32 cellular contexts compared by ENCODE assay signal in genomic region chr5:123214193-123214592, GRCh38.
"Had no signal": no experiment of that assay in that cellular context is flagged by ENCODE, and none has a peak within 500 bp of the region (broad histone marks: within the 10 kb centered on the region; RNA-seq: fewer than 3 reads in every experiment).

No MANE protein-coding gene starts in this region.

- ATAC-seq: activated naive CD4-positive, alpha-beta T cell treated with anti-CD3 and anti-CD28 coated beads, Interleukin-2, amount 50 U/mL, for 72 hours; activated naive CD8-positive, alpha-beta T cell treated with anti-CD3 and anti-CD28 coated beads, Interleukin-2, amount 50 U/mL, for 24 hours; activated T-cell treated with anti-CD3 and anti-CD28 coated beads, Interleukin-2, amount 50 U/mL, for 4 hours; activated T-cell treated with anti-CD3 and anti-CD28 coated beads, Interleukin-2, amount 50 U/mL, for 72 hours; activated T-helper 17 cell treated with anti-CD3 and anti-CD28 coated beads, Interleukin-2, amount 50 U/mL, for 72 hours; body of pancreas had no signal

- H3K4me1 ChIP-seq: adrenal gland, body of pancreas, breast epithelium had no signal

- H3K4me3 ChIP-seq: adrenal gland, ascending aorta, body of pancreas, breast epithelium, cardiac muscle cell had no signal

- H3K9me3 ChIP-seq: adrenal gland, ascending aorta, body of pancreas, breast epithelium had no signal

- H3K27ac ChIP-seq: adrenal gland, ascending aorta, body of pancreas, brain microvascular endothelial cell, breast epithelium, cardiac muscle cell had no signal

- H3K27me3 ChIP-seq: adrenal gland, ascending aorta, body of pancreas, brain microvascular endothelial cell, breast epithelium, cardiac muscle cell had no signal

- DNase-seq: activated effector memory CD4-positive, alpha-beta T cell treated with anti-CD3 and anti-CD28 coated beads, Interleukin-2, amount 50 U/mL, for 16 hours; activated effector memory CD4-positive, alpha-beta T cell treated with Interleukin-2 at 50 U/mL for 16 hours; activated gamma-delta T cell; activated gamma-delta T cell treated with Interleukin-2 at 50 U/mL for 16 hours; activated naive CD4-positive, alpha-beta T cell; activated naive CD4-positive, alpha-beta T cell treated with anti-CD3 and anti-CD28 coated beads for 36 hours; activated naive CD4-positive, alpha-beta T cell treated with anti-CD3 and anti-CD28 coated beads, Interleukin-2, amount 10 ng/mL, durations not matched to agents 7 days and 5 days; activated naive CD4-positive, alpha-beta T cell treated with anti-CD3 and anti-CD28 coated beads, Interleukin-2, amount 50 U/mL, for 16 hours; activated naive CD4-positive, alpha-beta T cell treated with Interleukin-2 at 50 U/mL for 16 hours; activated naive CD8-positive, alpha-beta T cell treated with anti-CD3 and anti-CD28 coated beads for 36 hours; activated naive CD8-positive, alpha-beta T cell treated with anti-CD3 and anti-CD28 coated beads, Interleukin-2, amount 10 ng/mL, durations not matched to agents 7 days and 5 days; activated naive CD8-positive, alpha-beta T cell treated with anti-CD3 and anti-CD28 coated beads, Interleukin-2, amount 50 U/mL, for 24 hours; activated T-cell treated with anti-CD3 and anti-CD28 coated beads, Interleukin-2, amount 50 U/mL, for 1 hour; activated T-cell treated with anti-CD3 and anti-CD28 coated beads, Interleukin-2, amount 50 U/mL, for 24 hours; activated T-cell treated with anti-CD3 and anti-CD28 coated beads, Interleukin-2, amount 50 U/mL, for 4 hours; activated T-cell treated with anti-CD3 and anti-CD28 coated beads, Interleukin-2, amount 50 U/mL, for 48 hours; activated T-cell treated with anti-CD3 and anti-CD28 coated beads, Interleukin-2, amount 50 U/mL, for 72 hours; adrenal gland; amniotic stem cell; amygdala; anterior cingulate cortex; aorta; body of pancreas; brain microvascular endothelial cell; caudate nucleus; central memory CD4-positive, alpha-beta T cell; cerebellar nuclear complex had no signal

- H3K36me3 ChIP-seq: adrenal gland, ascending aorta, brain microvascular endothelial cell, breast epithelium, cardiac muscle cell had no signal
